In genomic region chr6:13688692-13689196, GRCh38 we compare ENCODE assay signal across 1 cellular context.
TF ChIP-seq lines count a peak whose summit lies in the region.

No MANE protein-coding gene starts in this region.

TF ChIP-seq in K562, 482 proteins besides CTCF, POLR2A, EP300 and RAD21 (continued from another document and continues in another):
- TF ChIP-seq CLOCK (CRISPR knock-in tag; IDR thresholded peaks at IDR 0.05; ENCODE audit: borderline replicate concordance) (no peak), JUND (IDR thresholded peaks at IDR 0.05; ENCODE audit: borderline replicate concordance, low read depth, low read length) (peak; percentile 97), JUND (tag; IDR thresholded peaks at IDR 0.05; ENCODE audit: borderline replicate concordance, low read depth, low read length) (peak; percentile 95; the same call in 2 of the 3 replicates), TFE3 (CRISPR knock-in tag; IDR thresholded peaks at IDR 0.05) (no peak), DIDO1 (tag; IDR thresholded peaks at IDR 0.05; ENCODE audit: low read depth) (no peak), NFYB (IDR thresholded peaks at IDR 0.05; ENCODE audit: extremely low read depth, insufficient read length) (no peak), XRCC5 (IDR thresholded peaks at IDR 0.05; ENCODE audit: low read depth, low read length) (no peak), SMC3 (conservative IDR thresholded peaks at IDR 0.05; ENCODE audit: insufficient read depth, low read depth, low read length) (no peak), PHB2 (IDR thresholded peaks at IDR 0.05; ENCODE audit: low read depth) (0 out of 2 replicates have a peak, but pooled peaks have one; percentile 52), THAP12 (CRISPR knock-in tag; IDR thresholded peaks at IDR 0.05) (no peak), NFE2 (IDR thresholded peaks at IDR 0.05; ENCODE audit: low read depth) (no peak), MCM2 (IDR thresholded peaks at IDR 0.05; ENCODE audit: low read depth) (no peak), HMGN3 (IDR thresholded peaks at IDR 0.05; ENCODE audit: borderline replicate concordance, extremely low read depth, insufficient read length, low read depth, low read length) (no peak), FOXK2 (conservative IDR thresholded peaks at IDR 0.05 in 1 of 2, IDR thresholded peaks at IDR 0.05 in 1 of 2; ENCODE audit: low read depth in 2 of 2) (0 out of 4 replicates have a peak, but pooled peaks have one; percentile 2 to 24), PBX2 (CRISPR knock-in tag; IDR thresholded peaks at IDR 0.05; ENCODE audit: low read depth) (no peak), PBX2 (tag; conservative IDR thresholded peaks at IDR 0.05; ENCODE audit: low read depth) (peak; percentile 91), NFIC (IDR thresholded peaks at IDR 0.05) (peak; percentile 60; the same call in 1 of the 2 replicates), DPF2 (IDR thresholded peaks at IDR 0.05) (peak; percentile 97), BCL6 (CRISPR knock-in tag; IDR thresholded peaks at IDR 0.05) (no peak), ZNF263 (CRISPR knock-in tag; IDR thresholded peaks at IDR 0.05; ENCODE audit: borderline replicate concordance) (no peak), POU5F1 (IDR thresholded peaks at IDR 0.05; ENCODE audit: borderline replicate concordance, low read depth, low read length, partially characterized antibody) (no peak), ZNF121 (CRISPR knock-in tag; conservative IDR thresholded peaks at IDR 0.05) (no peak), ZBTB7A (IDR thresholded peaks at IDR 0.05; ENCODE audit: borderline replicate concordance, control insufficient read depth, low read depth, low read length) (no peak), ZFPM2 (CRISPR knock-in tag; IDR thresholded peaks at IDR 0.05) (no peak), THRA (IDR thresholded peaks at IDR 0.05) (no peak), ZNF316 (IDR thresholded peaks at IDR 0.05) (no peak), HCFC1 (IDR thresholded peaks at IDR 0.05; ENCODE audit: low read depth, low read length) (no peak), ZFP36 (IDR thresholded peaks at IDR 0.05; ENCODE audit: low read depth, low read length, partially characterized antibody) (no peak), TRIM24 (IDR thresholded peaks at IDR 0.05) (peak; percentile 57 to 74; a peak in 3 of 4 replicates), NELFE (IDR thresholded peaks at IDR 0.05; ENCODE audit: insufficient read depth, insufficient read length) (no peak), ZBTB8A (IDR thresholded peaks at IDR 0.05; ENCODE audit: partially characterized antibody) (no peak), ZNF398 (CRISPR knock-in tag; IDR thresholded peaks at IDR 0.05) (no peak), SLC30A9 (CRISPR knock-in tag; IDR thresholded peaks at IDR 0.05) (no peak), EGR1 (conservative IDR thresholded peaks at IDR 0.05) (no peak), PURB (CRISPR knock-in tag; IDR thresholded peaks at IDR 0.05; ENCODE audit: low read depth) (no peak), NCOR1 (IDR thresholded peaks at IDR 0.05) (peak; percentile 83), MCM5 (IDR thresholded peaks at IDR 0.05; ENCODE audit: low read depth) (no peak), RBM39 (optimal IDR thresholded peaks at IDR 0.05; ENCODE audit: low read depth, low read length) (no peak)
- TF ChIP-seq, protein P1, sequence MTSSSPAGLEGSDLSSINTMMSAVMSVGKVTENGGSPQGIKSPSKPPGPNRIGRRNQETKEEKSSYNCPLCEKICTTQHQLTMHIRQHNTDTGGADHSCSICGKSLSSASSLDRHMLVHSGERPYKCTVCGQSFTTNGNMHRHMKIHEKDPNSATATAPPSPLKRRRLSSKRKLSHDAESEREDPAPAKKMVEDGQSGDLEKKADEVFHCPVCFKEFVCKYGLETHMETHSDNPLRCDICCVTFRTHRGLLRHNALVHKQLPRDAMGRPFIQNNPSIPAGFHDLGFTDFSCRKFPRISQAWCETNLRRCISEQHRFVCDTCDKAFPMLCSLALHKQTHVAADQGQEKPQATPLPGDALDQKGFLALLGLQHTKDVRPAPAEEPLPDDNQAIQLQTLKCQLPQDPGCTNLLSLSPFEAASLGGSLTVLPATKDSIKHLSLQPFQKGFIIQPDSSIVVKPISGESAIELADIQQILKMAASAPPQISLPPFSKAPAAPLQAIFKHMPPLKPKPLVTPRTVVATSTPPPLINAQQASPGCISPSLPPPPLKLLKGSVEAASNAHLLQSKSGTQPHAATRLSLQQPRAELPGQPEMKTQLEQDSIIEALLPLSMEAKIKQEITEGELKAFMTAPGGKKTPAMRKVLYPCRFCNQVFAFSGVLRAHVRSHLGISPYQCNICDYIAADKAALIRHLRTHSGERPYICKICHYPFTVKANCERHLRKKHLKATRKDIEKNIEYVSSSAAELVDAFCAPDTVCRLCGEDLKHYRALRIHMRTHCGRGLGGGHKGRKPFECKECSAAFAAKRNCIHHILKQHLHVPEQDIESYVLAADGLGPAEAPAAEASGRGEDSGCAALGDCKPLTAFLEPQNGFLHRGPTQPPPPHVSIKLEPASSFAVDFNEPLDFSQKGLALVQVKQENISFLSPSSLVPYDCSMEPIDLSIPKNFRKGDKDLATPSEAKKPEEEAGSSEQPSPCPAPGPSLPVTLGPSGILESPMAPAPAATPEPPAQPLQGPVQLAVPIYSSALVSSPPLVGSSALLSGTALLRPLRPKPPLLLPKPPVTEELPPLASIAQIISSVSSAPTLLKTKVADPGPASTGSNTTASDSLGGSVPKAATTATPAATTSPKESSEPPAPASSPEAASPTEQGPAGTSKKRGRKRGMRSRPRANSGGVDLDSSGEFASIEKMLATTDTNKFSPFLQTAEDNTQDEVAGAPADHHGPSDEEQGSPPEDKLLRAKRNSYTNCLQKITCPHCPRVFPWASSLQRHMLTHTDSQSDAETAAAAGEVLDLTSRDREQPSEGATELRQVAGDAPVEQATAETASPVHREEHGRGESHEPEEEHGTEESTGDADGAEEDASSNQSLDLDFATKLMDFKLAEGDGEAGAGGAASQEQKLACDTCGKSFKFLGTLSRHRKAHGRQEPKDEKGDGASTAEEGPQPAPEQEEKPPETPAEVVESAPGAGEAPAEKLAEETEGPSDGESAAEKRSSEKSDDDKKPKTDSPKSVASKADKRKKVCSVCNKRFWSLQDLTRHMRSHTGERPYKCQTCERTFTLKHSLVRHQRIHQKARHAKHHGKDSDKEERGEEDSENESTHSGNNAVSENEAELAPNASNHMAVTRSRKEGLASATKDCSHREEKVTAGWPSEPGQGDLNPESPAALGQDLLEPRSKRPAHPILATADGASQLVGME (CRISPR knock-in tag; IDR thresholded peaks at IDR 0.05) = no peak
- TF ChIP-seq, protein P2, sequence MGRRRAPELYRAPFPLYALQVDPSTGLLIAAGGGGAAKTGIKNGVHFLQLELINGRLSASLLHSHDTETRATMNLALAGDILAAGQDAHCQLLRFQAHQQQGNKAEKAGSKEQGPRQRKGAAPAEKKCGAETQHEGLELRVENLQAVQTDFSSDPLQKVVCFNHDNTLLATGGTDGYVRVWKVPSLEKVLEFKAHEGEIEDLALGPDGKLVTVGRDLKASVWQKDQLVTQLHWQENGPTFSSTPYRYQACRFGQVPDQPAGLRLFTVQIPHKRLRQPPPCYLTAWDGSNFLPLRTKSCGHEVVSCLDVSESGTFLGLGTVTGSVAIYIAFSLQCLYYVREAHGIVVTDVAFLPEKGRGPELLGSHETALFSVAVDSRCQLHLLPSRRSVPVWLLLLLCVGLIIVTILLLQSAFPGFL (CRISPR knock-in tag; IDR thresholded peaks at IDR 0.05) = no peak
- TF ChIP-seq, protein P3, sequence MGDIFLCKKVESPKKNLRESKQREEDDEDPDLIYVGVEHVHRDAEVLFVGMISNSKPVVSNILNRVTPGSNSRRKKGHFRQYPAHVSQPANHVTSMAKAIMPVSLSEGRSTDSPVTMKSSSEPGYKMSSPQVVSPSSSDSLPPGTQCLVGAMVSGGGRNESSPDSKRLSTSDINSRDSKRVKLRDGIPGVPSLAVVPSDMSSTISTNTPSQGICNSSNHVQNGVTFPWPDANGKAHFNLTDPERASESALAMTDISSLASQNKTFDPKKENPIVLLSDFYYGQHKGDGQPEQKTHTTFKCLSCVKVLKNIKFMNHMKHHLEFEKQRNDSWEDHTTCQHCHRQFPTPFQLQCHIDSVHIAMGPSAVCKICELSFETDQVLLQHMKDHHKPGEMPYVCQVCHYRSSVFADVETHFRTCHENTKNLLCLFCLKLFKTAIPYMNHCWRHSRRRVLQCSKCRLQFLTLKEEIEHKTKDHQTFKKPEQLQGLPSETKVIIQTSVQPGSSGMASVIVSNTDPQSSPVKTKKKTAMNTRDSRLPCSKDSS (IDR thresholded peaks at IDR 0.05; ENCODE audit: low read depth, partially characterized antibody) = no peak
